Comparison of ENCODE assay signal across 1 cellular context in the genomic region with DNA sequence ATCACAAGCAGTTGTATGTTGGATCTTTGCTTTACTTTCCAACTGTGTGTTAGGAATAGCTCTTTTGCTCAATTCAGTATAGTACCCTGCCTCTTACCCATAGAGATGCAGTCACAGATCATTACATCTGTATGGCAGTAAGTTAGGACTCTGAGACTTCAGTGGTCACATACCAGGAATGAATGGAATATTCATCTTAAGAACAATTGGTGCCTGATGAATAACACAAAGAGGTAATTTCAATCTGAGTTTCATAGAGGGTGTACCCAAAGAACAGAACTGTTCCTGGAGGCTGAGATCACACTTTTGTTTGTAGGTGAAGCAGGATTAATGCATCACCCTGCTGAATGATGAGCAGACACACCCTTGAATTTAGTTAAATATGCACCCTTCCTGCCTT.
TF ChIP-seq lines count a peak whose summit lies in the region.

No MANE protein-coding gene starts in this region.

TF ChIP-seq in K562, 482 proteins besides CTCF, POLR2A, EP300 and RAD21 (continued from another document):
- TF ChIP-seq, protein P1, sequence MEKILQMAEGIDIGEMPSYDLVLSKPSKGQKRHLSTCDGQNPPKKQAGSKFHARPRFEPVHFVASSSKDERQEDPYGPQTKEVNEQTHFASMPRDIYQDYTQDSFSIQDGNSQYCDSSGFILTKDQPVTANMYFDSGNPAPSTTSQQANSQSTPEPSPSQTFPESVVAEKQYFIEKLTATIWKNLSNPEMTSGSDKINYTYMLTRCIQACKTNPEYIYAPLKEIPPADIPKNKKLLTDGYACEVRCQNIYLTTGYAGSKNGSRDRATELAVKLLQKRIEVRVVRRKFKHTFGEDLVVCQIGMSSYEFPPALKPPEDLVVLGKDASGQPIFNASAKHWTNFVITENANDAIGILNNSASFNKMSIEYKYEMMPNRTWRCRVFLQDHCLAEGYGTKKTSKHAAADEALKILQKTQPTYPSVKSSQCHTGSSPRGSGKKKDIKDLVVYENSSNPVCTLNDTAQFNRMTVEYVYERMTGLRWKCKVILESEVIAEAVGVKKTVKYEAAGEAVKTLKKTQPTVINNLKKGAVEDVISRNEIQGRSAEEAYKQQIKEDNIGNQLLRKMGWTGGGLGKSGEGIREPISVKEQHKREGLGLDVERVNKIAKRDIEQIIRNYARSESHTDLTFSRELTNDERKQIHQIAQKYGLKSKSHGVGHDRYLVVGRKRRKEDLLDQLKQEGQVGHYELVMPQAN (IDR thresholded peaks at IDR 0.05; ENCODE audit: borderline replicate concordance), result no peak
- TF ChIP-seq ZC3H11A (IDR thresholded peaks at IDR 0.05; ENCODE audit: low read depth, low read length) (no peak), NFIX (CRISPR knock-in tag; IDR thresholded peaks at IDR 0.05; ENCODE audit: low read depth) (no peak), KLF6 (CRISPR knock-in tag; IDR thresholded peaks at IDR 0.05; ENCODE audit: borderline replicate concordance) (no peak), PML (IDR thresholded peaks at IDR 0.05; ENCODE audit: low read length) (no peak), ZNF444 (CRISPR knock-in tag; IDR thresholded peaks at IDR 0.05) (no peak), ZBTB17 (CRISPR knock-in tag; IDR thresholded peaks at IDR 0.05) (no peak), KLF13 (tag; IDR thresholded peaks at IDR 0.05; ENCODE audit: borderline replicate concordance, low read depth) (no peak), ZZZ3 (IDR thresholded peaks at IDR 0.05) (no peak), TGIF2 (CRISPR knock-in tag; IDR thresholded peaks at IDR 0.05) (no peak), PHB (CRISPR knock-in tag; IDR thresholded peaks at IDR 0.05) (no peak), BACH1 (tag; IDR thresholded peaks at IDR 0.05) (no peak), ARID2 (IDR thresholded peaks at IDR 0.05) (no peak), CBFA2T2 (conservative IDR thresholded peaks at IDR 0.05) (no peak)
- TF ChIP-seq, protein P2, sequence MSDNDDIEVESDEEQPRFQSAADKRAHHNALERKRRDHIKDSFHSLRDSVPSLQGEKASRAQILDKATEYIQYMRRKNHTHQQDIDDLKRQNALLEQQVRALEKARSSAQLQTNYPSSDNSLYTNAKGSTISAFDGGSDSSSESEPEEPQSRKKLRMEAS (CRISPR knock-in tag; IDR thresholded peaks at IDR 0.05), result no peak
- TF ChIP-seq, protein P3, sequence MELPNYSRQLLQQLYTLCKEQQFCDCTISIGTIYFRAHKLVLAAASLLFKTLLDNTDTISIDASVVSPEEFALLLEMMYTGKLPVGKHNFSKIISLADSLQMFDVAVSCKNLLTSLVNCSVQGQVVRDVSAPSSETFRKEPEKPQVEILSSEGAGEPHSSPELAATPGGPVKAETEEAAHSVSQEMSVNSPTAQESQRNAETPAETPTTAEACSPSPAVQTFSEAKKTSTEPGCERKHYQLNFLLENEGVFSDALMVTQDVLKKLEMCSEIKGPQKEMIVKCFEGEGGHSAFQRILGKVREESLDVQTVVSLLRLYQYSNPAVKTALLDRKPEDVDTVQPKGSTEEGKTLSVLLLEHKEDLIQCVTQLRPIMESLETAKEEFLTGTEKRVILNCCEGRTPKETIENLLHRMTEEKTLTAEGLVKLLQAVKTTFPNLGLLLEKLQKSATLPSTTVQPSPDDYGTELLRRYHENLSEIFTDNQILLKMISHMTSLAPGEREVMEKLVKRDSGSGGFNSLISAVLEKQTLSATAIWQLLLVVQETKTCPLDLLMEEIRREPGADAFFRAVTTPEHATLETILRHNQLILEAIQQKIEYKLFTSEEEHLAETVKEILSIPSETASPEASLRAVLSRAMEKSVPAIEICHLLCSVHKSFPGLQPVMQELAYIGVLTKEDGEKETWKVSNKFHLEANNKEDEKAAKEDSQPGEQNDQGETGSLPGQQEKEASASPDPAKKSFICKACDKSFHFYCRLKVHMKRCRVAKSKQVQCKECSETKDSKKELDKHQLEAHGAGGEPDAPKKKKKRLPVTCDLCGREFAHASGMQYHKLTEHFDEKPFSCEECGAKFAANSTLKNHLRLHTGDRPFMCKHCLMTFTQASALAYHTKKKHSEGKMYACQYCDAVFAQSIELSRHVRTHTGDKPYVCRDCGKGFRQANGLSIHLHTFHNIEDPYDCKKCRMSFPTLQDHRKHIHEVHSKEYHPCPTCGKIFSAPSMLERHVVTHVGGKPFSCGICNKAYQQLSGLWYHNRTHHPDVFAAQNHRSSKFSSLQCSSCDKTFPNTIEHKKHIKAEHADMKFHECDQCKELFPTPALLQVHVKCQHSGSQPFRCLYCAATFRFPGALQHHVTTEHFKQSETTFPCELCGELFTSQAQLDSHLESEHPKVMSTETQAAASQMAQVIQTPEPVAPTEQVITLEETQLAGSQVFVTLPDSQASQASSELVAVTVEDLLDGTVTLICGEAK (IDR thresholded peaks at IDR 0.05), result no peak
- TF ChIP-seq, protein P3 (CRISPR knock-in tag; IDR thresholded peaks at IDR 0.05), result no peak
- TF ChIP-seq, protein P4, sequence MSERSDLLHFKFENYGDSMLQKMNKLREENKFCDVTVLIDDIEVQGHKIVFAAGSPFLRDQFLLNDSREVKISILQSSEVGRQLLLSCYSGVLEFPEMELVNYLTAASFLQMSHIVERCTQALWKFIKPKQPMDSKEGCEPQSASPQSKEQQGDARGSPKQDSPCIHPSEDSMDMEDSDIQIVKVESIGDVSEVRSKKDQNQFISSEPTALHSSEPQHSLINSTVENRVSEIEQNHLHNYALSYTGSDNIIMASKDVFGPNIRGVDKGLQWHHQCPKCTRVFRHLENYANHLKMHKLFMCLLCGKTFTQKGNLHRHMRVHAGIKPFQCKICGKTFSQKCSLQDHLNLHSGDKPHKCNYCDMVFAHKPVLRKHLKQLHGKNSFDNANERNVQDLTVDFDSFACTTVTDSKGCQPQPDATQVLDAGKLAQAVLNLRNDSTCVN (CRISPR knock-in tag; IDR thresholded peaks at IDR 0.05), result no peak
